In the genomic region with DNA sequence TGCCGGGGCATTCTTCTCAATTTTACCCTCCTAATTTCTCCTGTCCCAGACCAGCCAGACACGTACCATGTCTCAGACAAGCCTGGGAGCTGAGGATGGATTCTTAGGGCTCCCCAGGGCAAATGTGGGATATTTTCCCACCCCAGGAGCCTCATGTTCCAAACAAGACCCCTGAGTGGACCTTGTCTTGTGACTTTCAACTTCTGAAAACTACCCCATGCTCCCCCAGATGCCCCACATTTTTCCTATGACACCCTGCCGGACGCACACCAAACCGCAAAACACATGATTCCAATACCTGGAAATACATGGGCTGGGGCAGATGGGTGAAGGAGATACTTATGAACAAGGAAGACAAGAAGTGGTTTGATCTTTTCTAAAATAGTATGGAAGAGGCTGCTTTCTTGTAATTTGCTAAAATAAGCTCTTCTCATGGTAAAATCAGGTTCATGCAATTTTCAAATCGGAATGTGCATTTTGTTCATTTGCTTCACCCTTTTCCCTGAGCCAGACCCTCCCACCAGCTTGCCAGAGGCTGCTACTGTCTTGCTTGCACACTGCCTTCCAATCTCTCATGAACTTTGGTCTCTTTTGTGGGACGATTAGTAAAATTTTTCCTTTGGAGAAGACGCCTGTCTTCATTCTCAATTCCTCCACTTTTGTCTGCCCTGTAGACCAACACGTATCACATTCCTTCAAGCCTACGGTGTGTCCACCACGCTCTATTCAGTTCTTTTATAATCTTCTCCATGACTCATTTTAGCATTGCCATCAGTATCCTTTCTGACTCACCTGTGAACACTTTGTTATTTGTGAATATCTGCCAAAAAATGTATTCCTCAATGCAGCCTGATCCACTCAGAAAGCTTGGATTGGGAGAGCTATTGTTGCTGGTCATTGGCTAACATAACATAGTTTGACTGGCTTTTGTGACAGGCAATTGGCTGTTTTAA, we compare ENCODE assay signal across 9 cellular contexts. TPM values are rescaled to one million over a fixed set of nuclear protein-coding genes. Genes with fewer than 3 reads are reported as not detected.
A peak's percentile ranks its signal among the peaks of the same experiment; 100 is the strongest.
DNase-seq lines count a peak whose midpoint lies in the region; ATAC-seq and TF ChIP-seq lines count a peak whose summit lies in the region.
"Had no signal": no experiment of that assay in that cellular context is flagged by ENCODE, and none has a peak within 500 bp of the region (broad histone marks: within the 10 kb centered on the region; RNA-seq: fewer than 3 reads in every experiment).

No MANE protein-coding gene starts in this region.

- peak overlapping the region; percentile 98 for H3K4me3 Mint-ChIP-seq in natural killer cell treated with Interleukin-12 subunit alpha and Interleukin-12 subunit beta and Interleukin-15 and Interleukin-18, amount 100 ng/mL, for 72 hours
- no peak overlapping the region for H3K4me3 Mint-ChIP-seq in GM23338

- TF ChIP-seq CTCF in coronary artery (IDR thresholded peaks at IDR 0.05): no peak
- no peak for TF ChIP-seq CTCF in GM23338 (conservative IDR thresholded peaks at IDR 0.05; ENCODE audit: low read depth in 2 of 2)

- peaks cover 0 to 42% (median 0%) of the 10 kb centered on the region in 11 experiments; a peak in 2 of 22 replicates for H4K20me1 ChIP-seq in BLaER1 treated with 17β-estradiol and CSF1 and Interleukin-3, amounts not matched to agents 10 nM and 100 nM
- peaks cover 32% of the 10 kb centered on the region for H4K20me1 ChIP-seq in GM23338 (replicated peaks; ENCODE audit: insufficient read depth)

- no peaks in the 10 kb centered on the region for H3F3A ChIP-seq in GM23338 (replicated peaks; ENCODE audit: low read depth)

- peaks cover 11 to 76% (median 14%) of the 10 kb centered on the region in 10 experiments for H3K4me1 ChIP-seq in BLaER1 treated with 17β-estradiol and CSF1 and Interleukin-3, amounts not matched to agents 10 nM and 100 nM
- no peaks in the 10 kb centered on the region for H3K4me1 ChIP-seq in GM23338 (ENCODE audit: insufficient read depth)

- no peaks in the 10 kb centered on the region for H3K27me3 ChIP-seq in BLaER1 treated with 17β-estradiol and CSF1 and Interleukin-3, amounts not matched to agents 10 nM and 100 nM
- H3K27me3 ChIP-seq in GM23338 (ENCODE audit: insufficient read depth): peaks cover 99% of the 10 kb centered on the region

- peak overlapping the region; percentile 97 to 98 for H3K27ac Mint-ChIP-seq in natural killer cell treated with Interleukin-12 subunit alpha and Interleukin-12 subunit beta and Interleukin-15 and Interleukin-18, amount 100 ng/mL, for 72 hours
- no peak overlapping the region for H3K27ac Mint-ChIP-seq in GM23338

- peak overlapping the region in 3 of 11 experiments; percentile 57 to 80 (median 79); a peak in 7 of 22 replicates for H3K9ac ChIP-seq in BLaER1 treated with 17β-estradiol and CSF1 and Interleukin-3, amounts not matched to agents 10 nM and 100 nM

- ATAC-seq in natural killer cell treated with Interleukin-12 subunit alpha and Interleukin-12 subunit beta and Interleukin-15 and Interleukin-18, amount 100 ng/mL, for 72 hours: peak; percentile 57 to 61
- no peak for ATAC-seq in GM21526 (IDR thresholded peaks at IDR 0.05; ENCODE audit: low FRiP score, unreplicated experiment)
- ATAC-seq in GM23338: no peak

- peak overlapping the region in 3 of 11 experiments; percentile 54 to 58 (median 54); a peak in 3 of 22 replicates for H3K27ac ChIP-seq in BLaER1 treated with 17β-estradiol and CSF1 and Interleukin-3, amounts not matched to agents 10 nM and 100 nM
- H3K27ac ChIP-seq in coronary artery (peak overlapping the region in 1 of 2 donors; percentile 86), GM23338 (ENCODE audit: low read depth) (no peak overlapping the region)
- H3K27ac ChIP-seq: PC-9 had no signal

- H3K4me3 ChIP-seq in BLaER1 treated with 17β-estradiol and CSF1 and Interleukin-3, amounts not matched to agents 10 nM and 100 nM: peak overlapping the region in 3 of 10 experiments; percentile 60 to 67 (median 63); a peak in 7 of 20 replicates
- H3K4me3 ChIP-seq in coronary artery (peak overlapping the region; percentile 71), GM23338 (no peak overlapping the region)
- H3K4me3 ChIP-seq: PC-9 had no signal

- H3K9me2 ChIP-seq in GM23338 (ENCODE audit: insufficient read depth): no peaks in the 10 kb centered on the region

- H3K9me3 Mint-ChIP-seq in natural killer cell treated with Interleukin-12 subunit alpha and Interleukin-12 subunit beta and Interleukin-15 and Interleukin-18, amount 100 ng/mL, for 72 hours: peaks cover 4% of the 10 kb centered on the region
- peaks cover 13% of the 10 kb centered on the region for H3K9me3 Mint-ChIP-seq in GM23338

- H2AFZ ChIP-seq in GM23338: no peak overlapping the region
- H2AFZ ChIP-seq: PC-9 had no signal

- H3K27me3 Mint-ChIP-seq in natural killer cell treated with Interleukin-12 subunit alpha and Interleukin-12 subunit beta and Interleukin-15 and Interleukin-18, amount 100 ng/mL, for 72 hours: no peaks in the 10 kb centered on the region
- peaks cover 100% of the 10 kb centered on the region for H3K27me3 Mint-ChIP-seq in GM23338 (ENCODE audit: insufficient read depth, low read depth, poor library complexity)

- DNase-seq in NCI-H226 (peak; percentile 11), coronary artery (ENCODE audit: low spot score) (no peak), GM19240 (ENCODE audit: insufficient read length, low spot score) (no peak), DMS79 (lab: John Stamatoyannopoulos, UW) (no peak), GM23338 (ENCODE audit: low spot score) (no peak)
- DNase-seq in natural killer cell treated with Interleukin-12 subunit alpha and Interleukin-12 subunit beta and Interleukin-15 and Interleukin-18, amount 100 ng/mL, for 72 hours (ENCODE audit: low spot score): no peak

- peaks cover 0 to 39% (median 0%) of the 10 kb centered on the region in 11 experiments; a peak in 6 of 22 replicates for H3K36me3 ChIP-seq in BLaER1 treated with 17β-estradiol and CSF1 and Interleukin-3, amounts not matched to agents 10 nM and 100 nM
- no peaks in the 10 kb centered on the region for H3K36me3 ChIP-seq in GM23338 (ENCODE audit: insufficient read depth)

- peaks cover 70 to 81% of the 10 kb centered on the region in 2 donors for H3K4me1 Mint-ChIP-seq in natural killer cell treated with Interleukin-12 subunit alpha and Interleukin-12 subunit beta and Interleukin-15 and Interleukin-18, amount 100 ng/mL, for 72 hours (ENCODE audit: low read depth in 2 of 2)
- peaks cover 8% of the 10 kb centered on the region; the same call in 1 of the 3 replicates for H3K4me1 Mint-ChIP-seq in GM23338

- no peaks in the 10 kb centered on the region for H3K79me2 ChIP-seq in GM23338 (replicated peaks; ENCODE audit: insufficient read depth)

- H3K9me3 ChIP-seq in BLaER1 treated with 17β-estradiol and CSF1 and Interleukin-3, amounts not matched to agents 10 nM and 100 nM (replicated peaks in 1 of 11): peaks cover 0 to 10% (median 0%) of the 10 kb centered on the region in 11 experiments; a peak in 7 of 22 replicates

- peaks cover 49% of the 10 kb centered on the region for H3K36me3 Mint-ChIP-seq in natural killer cell treated with Interleukin-12 subunit alpha and Interleukin-12 subunit beta and Interleukin-15 and Interleukin-18, amount 100 ng/mL, for 72 hours
- no peaks in the 10 kb centered on the region for H3K36me3 Mint-ChIP-seq in GM23338 (ENCODE audit: low read depth)

- peak overlapping the region; percentile 51 to 88 (median 72); a peak in 17 of 22 replicates for H3K4me2 ChIP-seq in BLaER1 treated with 17β-estradiol and CSF1 and Interleukin-3, amounts not matched to agents 10 nM and 100 nM
- H3K4me2 ChIP-seq in GM23338: no peak overlapping the region
- H3K4me2 ChIP-seq: PC-9 had no signal

RNA-seq across cellular contexts. Expression of gene GIMAP5, which starts 1.1 kb away (rescaled TPM):
- 100 to 1,000 TPM in 1 of 2 donors, 10 to 100 TPM in 1; 75.5 to 136 TPM for total RNA-seq in natural killer cell treated with Interleukin-12 subunit alpha and Interleukin-12 subunit beta and Interleukin-15 and Interleukin-18, amount 100 ng/mL, for 72 hours
- not detected in 2 replicates for total RNA-seq in GM23338 (2014; rRNA removed; shearing (Covaris generic))
- polyA plus RNA-seq in GM23338 (2016; fragmentation: Nextera tagmentation; extraction: Ambion mirVana): not detected in 2 replicates
- total RNA-seq: PC-9 had no signal

RNA-seq across cellular contexts. Expression of gene GIMAP1, which starts 22.0 kb away (rescaled TPM):
- 1 to 10 TPM; 6.6 to 8.8 TPM for total RNA-seq in natural killer cell treated with Interleukin-12 subunit alpha and Interleukin-12 subunit beta and Interleukin-15 and Interleukin-18, amount 100 ng/mL, for 72 hours
- not detected in 2 replicates for total RNA-seq in GM23338 (2014; rRNA removed; shearing (Covaris generic))
- not detected in 2 replicates for polyA plus RNA-seq in GM23338 (2016; fragmentation: Nextera tagmentation; extraction: Ambion mirVana)
- total RNA-seq: PC-9 had no signal

RNA-seq across cellular contexts. Expression of gene GIMAP2, which starts 52.9 kb away (rescaled TPM):
- total RNA-seq in natural killer cell treated with Interleukin-12 subunit alpha and Interleukin-12 subunit beta and Interleukin-15 and Interleukin-18, amount 100 ng/mL, for 72 hours: 10 to 100 TPM; 26.1 to 39.2 TPM
- total RNA-seq in GM23338 (2014; rRNA removed; shearing (Covaris generic)): not detected in 2 replicates
- polyA plus RNA-seq in GM23338 (2016; fragmentation: Nextera tagmentation; extraction: Ambion mirVana): not detected in 2 replicates

Comparison
In these comparisons a context has a peak if more than half of its experiments do, and no peak if none do; other contexts are left out.
1. ATAC-seq: peak in natural killer cell treated with Interleukin-12 subunit alpha and Interleukin-12 subunit beta and Interleukin-15 and Interleukin-18, amount 100 ng/mL, for 72 hours (2 of 2); none in GM21526 (single experiment) and GM23338 (single experiment).
2. RNA of gene GIMAP5, which starts 1.1 kb away (total RNA-seq): 75.5 to 136 TPM in natural killer cell treated with Interleukin-12 subunit alpha and Interleukin-12 subunit beta and Interleukin-15 and Interleukin-18, amount 100 ng/mL, for 72 hours; not detected in GM23338; every median in the first group is over 10 times any median in the second.
3. RNA of gene GIMAP2, which starts 52.9 kb away (total RNA-seq): 26.1 to 39.2 TPM in natural killer cell treated with Interleukin-12 subunit alpha and Interleukin-12 subunit beta and Interleukin-15 and Interleukin-18, amount 100 ng/mL, for 72 hours; not detected in GM23338; every median in the first group is over 10 times any median in the second.